ENCODE assay signal across 1 cellular context in the genomic region with DNA sequence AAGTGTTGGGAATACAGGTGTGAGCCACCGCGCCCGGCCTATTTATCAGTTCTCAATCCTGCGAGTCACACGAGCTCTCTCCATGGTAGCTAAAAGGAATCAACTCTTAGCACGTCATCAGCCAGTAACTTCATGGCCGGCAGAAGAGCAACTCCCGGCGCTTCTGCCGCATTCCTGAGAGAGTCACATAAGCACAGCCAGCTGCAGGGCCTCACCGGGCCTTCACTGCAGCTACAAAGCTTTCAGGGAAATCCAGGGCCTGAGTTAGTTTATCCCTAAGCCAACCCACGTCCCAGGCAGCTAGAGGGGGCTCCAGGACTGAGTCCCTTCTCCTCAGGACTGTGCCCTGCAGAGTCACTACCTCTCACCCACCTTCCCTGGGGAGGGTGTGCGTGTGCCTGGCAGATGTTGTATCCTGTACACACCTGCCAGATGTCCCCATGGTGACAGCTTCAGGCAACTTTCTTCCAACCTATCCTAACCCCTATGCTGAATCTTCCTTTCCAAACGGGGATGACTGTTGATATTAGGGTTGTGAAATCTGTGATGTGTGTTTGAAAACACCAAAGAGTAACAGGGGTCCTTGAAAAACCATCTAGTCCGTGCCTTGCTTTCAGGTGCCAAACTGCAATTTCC.
TF ChIP-seq lines count a peak whose summit lies in the region.

No MANE protein-coding gene starts in this region.

TF ChIP-seq in WTC11, 78 proteins besides CTCF, POLR2A, EP300 and RAD21 (continued from another document):
- TF ChIP-seq, protein P1, sequence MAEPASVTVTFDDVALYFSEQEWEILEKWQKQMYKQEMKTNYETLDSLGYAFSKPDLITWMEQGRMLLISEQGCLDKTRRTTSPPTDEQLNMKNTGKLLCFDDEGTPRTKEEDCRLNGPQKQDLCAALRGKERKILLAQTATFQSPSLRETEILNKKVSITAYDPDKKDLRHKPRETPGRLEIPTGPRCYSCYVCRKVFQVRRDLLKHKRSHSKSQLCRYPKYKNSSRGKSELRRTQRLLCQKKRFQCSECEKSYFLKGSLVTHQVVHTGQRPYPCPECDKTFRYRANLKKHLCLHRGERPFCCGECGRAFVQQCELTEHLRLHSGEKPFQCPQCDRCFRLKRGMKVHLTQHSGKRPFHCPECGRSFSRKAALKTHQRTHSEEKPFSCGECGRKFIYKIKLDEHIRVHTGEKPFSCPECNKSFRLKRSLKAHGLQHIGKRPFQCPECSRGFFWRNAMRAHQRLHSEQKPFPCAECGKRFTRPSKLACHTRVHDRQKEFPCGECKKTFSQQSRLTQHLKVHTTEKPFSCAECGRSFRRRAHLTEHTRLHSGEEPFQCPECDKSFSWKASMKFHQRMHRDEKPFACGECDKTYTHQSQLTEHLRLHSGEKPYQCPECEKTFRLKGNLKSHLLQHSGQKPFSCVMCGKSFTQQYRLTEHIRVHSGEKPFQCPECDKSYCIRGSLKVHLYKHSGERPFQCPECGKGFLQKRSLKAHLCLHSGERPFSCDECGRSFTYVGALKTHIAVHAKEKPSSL (CRISPR knock-in tag; conservative IDR thresholded peaks at IDR 0.05) = no peak
- TF ChIP-seq TCF7 (CRISPR knock-in tag; IDR thresholded peaks at IDR 0.05; ENCODE audit: low read depth) (no peak), JAZF1 (CRISPR knock-in tag; IDR thresholded peaks at IDR 0.05) (no peak)
- TF ChIP-seq, protein P2, sequence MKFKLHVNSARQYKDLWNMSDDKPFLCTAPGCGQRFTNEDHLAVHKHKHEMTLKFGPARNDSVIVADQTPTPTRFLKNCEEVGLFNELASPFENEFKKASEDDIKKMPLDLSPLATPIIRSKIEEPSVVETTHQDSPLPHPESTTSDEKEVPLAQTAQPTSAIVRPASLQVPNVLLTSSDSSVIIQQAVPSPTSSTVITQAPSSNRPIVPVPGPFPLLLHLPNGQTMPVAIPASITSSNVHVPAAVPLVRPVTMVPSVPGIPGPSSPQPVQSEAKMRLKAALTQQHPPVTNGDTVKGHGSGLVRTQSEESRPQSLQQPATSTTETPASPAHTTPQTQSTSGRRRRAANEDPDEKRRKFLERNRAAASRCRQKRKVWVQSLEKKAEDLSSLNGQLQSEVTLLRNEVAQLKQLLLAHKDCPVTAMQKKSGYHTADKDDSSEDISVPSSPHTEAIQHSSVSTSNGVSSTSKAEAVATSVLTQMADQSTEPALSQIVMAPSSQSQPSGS (CRISPR knock-in tag; IDR thresholded peaks at IDR 0.05; ENCODE audit: borderline replicate concordance, low read depth) = no peak
